Comparison of ENCODE assay signal across 9 cellular contexts in genomic region chr19:49301165-49301865, GRCh38. TPM values are rescaled to one million over a fixed set of nuclear protein-coding genes. Genes with fewer than 3 reads are reported as not detected.
DNase-seq lines count a peak whose midpoint lies in the region; ATAC-seq and TF ChIP-seq lines count a peak whose summit lies in the region.
"Had no signal": no experiment of that assay in that cellular context is flagged by ENCODE, and none has a peak within 500 bp of the region (broad histone marks: within the 10 kb centered on the region; RNA-seq: fewer than 3 reads in every experiment).

No MANE protein-coding gene starts in this region.

- no peaks in the 10 kb centered on the region for H3K36me3 ChIP-seq in mucosa of descending colon (ENCODE audit: low read depth)

- ATAC-seq in HG03039 (IDR thresholded peaks at IDR 0.05; ENCODE audit: unreplicated experiment) (peak; percentile 54), mucosa of descending colon (peak; percentile 97), GM18873 (IDR thresholded peaks at IDR 0.05; ENCODE audit: low FRiP score, unreplicated experiment) (no peak)
- peak; percentile 100 for ATAC-seq in activated CD8-positive, alpha-beta memory T cell treated with anti-CD3 and anti-CD28 coated beads, Interleukin-2, amount 10 ng/mL, durations not matched to agents 7 days and 5 days

- H3K9me3 Mint-ChIP-seq in activated CD8-positive, alpha-beta memory T cell treated with anti-CD3 and anti-CD28 coated beads, Interleukin-2, amount 10 ng/mL, durations not matched to agents 7 days and 5 days (ENCODE audit: low read depth): no peaks in the 10 kb centered on the region

- intact Hi-C loops in mucosa of descending colon (cut with DNase I, micrococcal nuclease): no loop called here

- H3K4me1 Mint-ChIP-seq in activated CD8-positive, alpha-beta memory T cell treated with anti-CD3 and anti-CD28 coated beads, Interleukin-2, amount 10 ng/mL, durations not matched to agents 7 days and 5 days: no peaks in the 10 kb centered on the region

- H3K4me3 ChIP-seq in mucosa of descending colon: no peak overlapping the region

- peak; percentile 88 for TF ChIP-seq CTCF in mucosa of descending colon (IDR thresholded peaks at IDR 0.05)

- no peak overlapping the region for H3K4me3 Mint-ChIP-seq in activated CD8-positive, alpha-beta memory T cell treated with anti-CD3 and anti-CD28 coated beads, Interleukin-2, amount 10 ng/mL, durations not matched to agents 7 days and 5 days
- H3K4me3 Mint-ChIP-seq: activated naive CD4-positive, alpha-beta T cell treated with anti-CD3 and anti-CD28 coated beads, Interleukin-2, amount 50 U/mL, for 24 hours had no signal

- no peak overlapping the region for H3K27ac Mint-ChIP-seq in activated CD8-positive, alpha-beta memory T cell treated with anti-CD3 and anti-CD28 coated beads, Interleukin-2, amount 10 ng/mL, durations not matched to agents 7 days and 5 days
- H3K27ac Mint-ChIP-seq: activated naive CD4-positive, alpha-beta T cell treated with anti-CD3 and anti-CD28 coated beads, Interleukin-2, amount 50 U/mL, for 24 hours had no signal

- DNase-seq in D341Med (ENCODE audit: low spot score): peak; percentile 90
- DNase-seq in NOMO-1 (lab: John Stamatoyannopoulos, UW; ENCODE audit: unreplicated experiment in 2 of 2): peak; percentile 51 to 75
- DNase-seq in activated CD8-positive, alpha-beta memory T cell treated with anti-CD3 and anti-CD28 coated beads, Interleukin-2, amount 10 ng/mL, durations not matched to agents 7 days and 5 days: peak; percentile 87
- DNase-seq in epidermal melanocyte (ENCODE audit: insufficient read length, low spot score): peak; percentile 32
- peak; percentile 81 to 91 (median 84) for DNase-seq in mucosa of descending colon
- peak; percentile 74 to 84 for DNase-seq in stimulated activated CD8-positive, alpha-beta memory T cell treated with anti-CD3 and anti-CD28 coated beads, Interleukin-2, amount 100 ng/mL, for 48 hours (ENCODE audit: low read depth in 2 of 2)

- no peaks in the 10 kb centered on the region for H3K9me3 ChIP-seq in mucosa of descending colon

- H3K27me3 Mint-ChIP-seq in activated CD8-positive, alpha-beta memory T cell treated with anti-CD3 and anti-CD28 coated beads, Interleukin-2, amount 10 ng/mL, durations not matched to agents 7 days and 5 days: peaks cover 11% of the 10 kb centered on the region
- H3K27me3 Mint-ChIP-seq: activated naive CD4-positive, alpha-beta T cell treated with anti-CD3 and anti-CD28 coated beads, Interleukin-2, amount 50 U/mL, for 24 hours had no signal

- no peaks in the 10 kb centered on the region for H3K36me3 Mint-ChIP-seq in activated CD8-positive, alpha-beta memory T cell treated with anti-CD3 and anti-CD28 coated beads, Interleukin-2, amount 10 ng/mL, durations not matched to agents 7 days and 5 days

- CTCF ChIA-PET in activated CD8-positive, alpha-beta memory T cell treated with anti-CD3 and anti-CD28 coated beads, Interleukin-2, amount 10 ng/mL, durations not matched to agents 7 days and 5 days (lab: Charles Lee): interaction anchor here (0.6 to 2.5 kb wide), 29 partner anchors 9 to 470 kb away, joined by 3 to 12 read pairs (median 4); partner anchors contain the start of genes ALDH16A1, RUVBL2 and SLC6A16

- H3K4me1 ChIP-seq in mucosa of descending colon (ENCODE audit: low read depth): no peaks in the 10 kb centered on the region

RNA-seq across cellular contexts. Expression of gene SLC6A16, which starts 23.7 kb away (rescaled TPM):
- total RNA-seq in activated CD8-positive, alpha-beta memory T cell treated with anti-CD3 and anti-CD28 coated beads, Interleukin-2, amount 10 ng/mL, durations not matched to agents 7 days and 5 days: 1 to 10 TPM; 2.5 to 2.7 TPM
- 1 to 10 TPM in 1 of 3 donors, under 1 TPM in 2; 0.36 to 3.7 (median 0.52) TPM for total RNA-seq in mucosa of descending colon

RNA-seq across cellular contexts. Expression of gene CD37, which starts 33.9 kb away (rescaled TPM):
- 100 to 1,000 TPM; 126 to 177 TPM for total RNA-seq in activated CD8-positive, alpha-beta memory T cell treated with anti-CD3 and anti-CD28 coated beads, Interleukin-2, amount 10 ng/mL, durations not matched to agents 7 days and 5 days
- total RNA-seq in mucosa of descending colon: 10 to 100 TPM in 2 of 3 donors, 1 to 10 TPM in 1; 5.6 to 11.2 (median 10.1) TPM

Comparison
In these comparisons a context has a peak if more than half of its experiments do, and no peak if none do; other contexts are left out.
1. DNase-seq: peak in every context shown above with its lines; median percentile 90 in D341Med; 87 in activated CD8-positive, alpha-beta memory T cell treated with anti-CD3 and anti-CD28 coated beads, Interleukin-2, amount 10 ng/mL, durations not matched to agents 7 days and 5 days; 84 in mucosa of descending colon; 79 in stimulated activated CD8-positive, alpha-beta memory T cell treated with anti-CD3 and anti-CD28 coated beads, Interleukin-2, amount 100 ng/mL, for 48 hours; 63 in NOMO-1; 32 in epidermal melanocyte.
2. RNA of gene CD37, which starts 33.9 kb away (total RNA-seq): 126 to 177 TPM in activated CD8-positive, alpha-beta memory T cell treated with anti-CD3 and anti-CD28 coated beads, Interleukin-2, amount 10 ng/mL, durations not matched to agents 7 days and 5 days; 5.6 to 11.2 TPM in mucosa of descending colon; every median in the first group is over 10 times any median in the second.